ENCODE assay signal across 8 cellular contexts in the genomic region with DNA sequence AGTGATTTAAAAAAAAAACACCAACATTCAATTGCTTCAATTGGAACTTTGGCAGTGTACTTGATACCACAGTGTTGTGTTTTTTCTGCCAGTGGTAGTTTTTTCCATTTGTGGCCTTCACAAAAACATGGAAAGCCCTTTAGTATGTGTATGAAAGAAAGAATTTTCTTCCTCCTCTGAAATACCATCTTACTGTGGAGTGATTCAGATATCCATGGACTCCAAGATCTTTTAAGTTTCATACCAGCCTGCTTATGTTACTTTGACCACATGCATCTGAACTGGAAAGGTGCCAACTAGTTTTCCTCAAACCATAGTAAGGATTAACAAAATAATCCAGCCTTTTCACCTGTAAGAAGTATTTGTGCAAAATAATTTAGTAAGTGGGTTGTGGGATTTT. TPM values are rescaled to one million over a fixed set of nuclear protein-coding genes. Genes with fewer than 3 reads are reported as not detected.
A peak's percentile ranks its signal among the peaks of the same experiment; 100 is the strongest.
DNase-seq lines count a peak whose midpoint lies in the region; ATAC-seq and TF ChIP-seq lines count a peak whose summit lies in the region.

No MANE protein-coding gene starts in this region.

- H3K27me3 ChIP-seq in heart right ventricle: no peaks in the 10 kb centered on the region
- H3K27me3 ChIP-seq in vagina: no peaks in the 10 kb centered on the region

- no peaks in the 10 kb centered on the region for H3K27me3 Mint-ChIP-seq in activated T-helper 2 cell treated with anti-CD3 and anti-CD28 coated beads, Interferon-gamma antibody, Interleukin-2, Interleukin-4, amounts not matched to agents 10 μg/mL and 5 μg/mL and 100 μg/mL, durations not matched to agents 14 hours and 24 hours and 36 hours (ENCODE audit: low read depth)
- H3K27me3 Mint-ChIP-seq in stimulated activated naive B cell treated with anti-CD40 and anti-IgM and Interleukin-4, amounts not matched to agents 10 μg/mL and 1 μg/mL and 100 μg/mL, for 72 hours: no peaks in the 10 kb centered on the region

- intact Hi-C loops in heart right ventricle (cut with DNase I) (loop anchor here in 9 of 10 donors (1.0 to 10.0 kb wide), 9 partner anchors 51 to 216 kb away; no protein-coding TSS in a partner anchor), left cardiac atrium (cut with DNase I) (loop anchor here (5.0 kb wide), 2 partner anchors 56 to 216 kb away; no protein-coding TSS in a partner anchor), vagina (cut with DNase I) (loop anchor here (5.0 to 10.0 kb wide), 2 partner anchors 164 to 214 kb away; no protein-coding TSS in a partner anchor), posterior cingulate gyrus (cut with DNase I) (loop anchor here (5.0 kb wide), 2 partner anchors 164 to 319 kb away; partner anchors contain the start of gene ATF3)
- intact Hi-C loops in activated T-helper 2 cell treated with anti-CD3 and anti-CD28 coated beads, Interferon-gamma antibody, Interleukin-2, Interleukin-4, amounts not matched to agents 10 μg/mL and 5 μg/mL and 100 μg/mL, durations not matched to agents 14 hours and 24 hours and 36 hours (cut with micrococcal nuclease): loop anchor here (5.0 to 10.0 kb wide), 2 partner anchors 56 to 454 kb away; partner anchors contain the start of gene LPGAT1

- H3K4me3 ChIP-seq in heart right ventricle: peak overlapping the region in 8 of 10 donors; percentile 81 to 95 (median 93)
- H3K4me3 ChIP-seq in vagina: peak overlapping the region; percentile 7 to 73

- peaks cover 0 to 82% (median 68%) of the 10 kb centered on the region in 9 donors for H3K4me1 ChIP-seq in heart right ventricle
- peaks cover 61% of the 10 kb centered on the region for H3K4me1 ChIP-seq in vagina

- H3K36me3 ChIP-seq in heart right ventricle (no peaks in the 10 kb centered on the region), vagina (no peaks in the 10 kb centered on the region)

- ATAC-seq in heart right ventricle (no peak), left cardiac atrium (no peak)
- ATAC-seq in stimulated activated naive B cell treated with anti-CD40 and anti-IgM and Interleukin-4, amounts not matched to agents 10 μg/mL and 1 μg/mL and 100 μg/mL, for 72 hours (replicated peaks): no peak

- peaks cover 56% of the 10 kb centered on the region for H3K4me1 Mint-ChIP-seq in activated T-helper 2 cell treated with anti-CD3 and anti-CD28 coated beads, Interferon-gamma antibody, Interleukin-2, Interleukin-4, amounts not matched to agents 10 μg/mL and 5 μg/mL and 100 μg/mL, durations not matched to agents 14 hours and 24 hours and 36 hours (ENCODE audit: low read depth)
- peaks cover 29 to 60% of the 10 kb centered on the region in 2 donors for H3K4me1 Mint-ChIP-seq in stimulated activated naive B cell treated with anti-CD40 and anti-IgM and Interleukin-4, amounts not matched to agents 10 μg/mL and 1 μg/mL and 100 μg/mL, for 72 hours

- peak overlapping the region; percentile 43 for H3K4me3 Mint-ChIP-seq in activated T-helper 2 cell treated with anti-CD3 and anti-CD28 coated beads, Interferon-gamma antibody, Interleukin-2, Interleukin-4, amounts not matched to agents 10 μg/mL and 5 μg/mL and 100 μg/mL, durations not matched to agents 14 hours and 24 hours and 36 hours (ENCODE audit: low read depth)
- peak overlapping the region in 1 of 2 donors; percentile 13 for H3K4me3 Mint-ChIP-seq in stimulated activated naive B cell treated with anti-CD40 and anti-IgM and Interleukin-4, amounts not matched to agents 10 μg/mL and 1 μg/mL and 100 μg/mL, for 72 hours

- TF ChIP-seq POLR2A in vagina (IDR thresholded peaks at IDR 0.05): no peak

- no peak overlapping the region for H3K27ac Mint-ChIP-seq in activated T-helper 2 cell treated with anti-CD3 and anti-CD28 coated beads, Interferon-gamma antibody, Interleukin-2, Interleukin-4, amounts not matched to agents 10 μg/mL and 5 μg/mL and 100 μg/mL, durations not matched to agents 14 hours and 24 hours and 36 hours
- no peak overlapping the region for H3K27ac Mint-ChIP-seq in stimulated activated naive B cell treated with anti-CD40 and anti-IgM and Interleukin-4, amounts not matched to agents 10 μg/mL and 1 μg/mL and 100 μg/mL, for 72 hours

- H3K27ac ChIP-seq in heart right ventricle (peak overlapping the region in 7 of 10 donors; percentile 97 to 99 (median 98)), vagina (peak overlapping the region; percentile 15)

- TF ChIP-seq CTCF in heart right ventricle (IDR thresholded peaks at IDR 0.05) (no peak), vagina (IDR thresholded peaks at IDR 0.05) (no peak)

- no peaks in the 10 kb centered on the region for H3K9me3 Mint-ChIP-seq in activated T-helper 2 cell treated with anti-CD3 and anti-CD28 coated beads, Interferon-gamma antibody, Interleukin-2, Interleukin-4, amounts not matched to agents 10 μg/mL and 5 μg/mL and 100 μg/mL, durations not matched to agents 14 hours and 24 hours and 36 hours
- H3K9me3 Mint-ChIP-seq in stimulated activated naive B cell treated with anti-CD40 and anti-IgM and Interleukin-4, amounts not matched to agents 10 μg/mL and 1 μg/mL and 100 μg/mL, for 72 hours: no peaks in the 10 kb centered on the region

- no peaks in the 10 kb centered on the region for H3K9me3 ChIP-seq in heart right ventricle
- no peaks in the 10 kb centered on the region for H3K9me3 ChIP-seq in vagina

- DNase-seq in heart right ventricle: no peak
- no peak for DNase-seq in left cardiac atrium
- DNase-seq in activated T-helper 2 cell treated with anti-CD3 and anti-CD28 coated beads, Interferon-gamma antibody, Interleukin-2, Interleukin-4, amounts not matched to agents 10 μg/mL and 5 μg/mL and 100 μg/mL, durations not matched to agents 14 hours and 24 hours and 36 hours (ENCODE audit: low spot score): no peak
- peak; percentile 51 for DNase-seq in iris pigment epithelial cell (ENCODE audit: low read depth)
- DNase-seq in vagina (ENCODE audit: extremely low spot score in 2 of 2): no peak
- no peak for DNase-seq in stimulated activated CD4-positive, alpha-beta T cell treated with anti-CD3 and anti-CD28 coated beads, Interleukin-2, amount 100 ng/mL, for 48 hours
- no peak for DNase-seq in stimulated activated naive B cell treated with anti-CD40 and anti-IgM and Interleukin-4, amounts not matched to agents 10 μg/mL and 1 μg/mL and 100 μg/mL, for 72 hours
- no peak for DNase-seq in posterior cingulate gyrus

- peaks cover 13% of the 10 kb centered on the region for H3K36me3 Mint-ChIP-seq in activated T-helper 2 cell treated with anti-CD3 and anti-CD28 coated beads, Interferon-gamma antibody, Interleukin-2, Interleukin-4, amounts not matched to agents 10 μg/mL and 5 μg/mL and 100 μg/mL, durations not matched to agents 14 hours and 24 hours and 36 hours (ENCODE audit: low read depth)
- peaks cover 1 to 7% of the 10 kb centered on the region in 2 donors for H3K36me3 Mint-ChIP-seq in stimulated activated naive B cell treated with anti-CD40 and anti-IgM and Interleukin-4, amounts not matched to agents 10 μg/mL and 1 μg/mL and 100 μg/mL, for 72 hours

RNA-seq across cellular contexts. Expression of gene PPP2R5A, which starts 3.4 kb away (rescaled TPM):
- total RNA-seq in heart right ventricle (10 to 100 TPM; 48.6 to 86.8 (median 57.3) TPM), left cardiac atrium (10 to 100 TPM; 68.4 to 69.0 TPM), vagina (33.9 TPM)
- polyA plus RNA-seq in heart right ventricle: 10 to 100 TPM; 44.2 to 85.7 TPM
- total RNA-seq in activated T-helper 2 cell treated with anti-CD3 and anti-CD28 coated beads, Interferon-gamma antibody, Interleukin-2, Interleukin-4, amounts not matched to agents 10 μg/mL and 5 μg/mL and 100 μg/mL, durations not matched to agents 14 hours and 24 hours and 36 hours: 40.4 and 42.1 TPM in 2 replicates
